17 cellular contexts compared by ENCODE assay signal in genomic region chr1:14137411-14138134, GRCh38.
"Had no signal": no experiment of that assay in that cellular context is flagged by ENCODE, and none has a peak within 500 bp of the region (broad histone marks: within the 10 kb centered on the region; RNA-seq: fewer than 3 reads in every experiment).

No MANE protein-coding gene starts in this region.

- H3K4me1 ChIP-seq: pancreas had no signal

- DNase-seq: activated CD4-positive, alpha-beta T cell treated with anti-CD3 and anti-CD28 coated beads, Interleukin-2, amount 50 U/mL, for 48 hours; activated CD4-positive, CD25-positive, alpha-beta regulatory T cell treated with anti-CD3 and anti-CD28 coated beads, Interleukin-2, amount 50 U/mL, for 72 hours; activated naive CD4-positive, alpha-beta T cell treated with Interleukin-2 at 50 U/mL for 16 hours; aorta; dermis blood vessel endothelial cell; erythroblast; head of caudate nucleus; left cardiac atrium; naive thymus-derived CD4-positive, alpha-beta T cell; pancreas; sigmoid colon; stimulated activated CD4-positive, alpha-beta T cell treated with anti-CD3 and anti-CD28 coated beads, Interleukin-12 subunit alpha, Interleukin-12 subunit beta, amount 100 ng/mL, for 4 hours; stimulated activated CD4-positive, alpha-beta T cell treated with anti-CD3 and anti-CD28 coated beads, Interleukin-2, amount 100 ng/mL, for 24 hours; T-helper 9 cell had no signal

- H3K9me3 ChIP-seq: pancreas, sigmoid colon, thoracic aorta had no signal

- ATAC-seq: activated T-helper 17 cell treated with anti-CD3 and anti-CD28 coated beads, Interleukin-2, amount 50 U/mL, for 72 hours; naive thymus-derived CD4-positive, alpha-beta T cell; stimulated activated effector memory CD8-positive, alpha-beta T cell treated with anti-CD3 and anti-CD28 coated beads, Interleukin-12 subunit alpha, Interleukin-12 subunit beta, amount 100 ng/mL, for 72 hours had no signal

- H3K36me3 ChIP-seq: pancreas, sigmoid colon, thoracic aorta had no signal

- H3K27me3 ChIP-seq: pancreas, sigmoid colon had no signal

- H3K27ac ChIP-seq: pancreas, sigmoid colon, thoracic aorta had no signal

- H3K4me3 ChIP-seq: pancreas, sigmoid colon, thoracic aorta had no signal
